12 cellular contexts compared by ENCODE assay signal in genomic region chr17:62809656-62810055, GRCh38.
"Had no signal": no experiment of that assay in that cellular context is flagged by ENCODE, and none has a peak within 500 bp of the region (broad histone marks: within the 10 kb centered on the region; RNA-seq: fewer than 3 reads in every experiment).

No MANE protein-coding gene starts in this region.

- H3K36me3 Mint-ChIP-seq: T-cell had no signal

- H3K27ac Mint-ChIP-seq: T-cell had no signal

- DNase-seq: activated CD4-positive, alpha-beta T cell treated with anti-CD3 and anti-CD28 coated beads for 48 hours; activated naive CD4-positive, alpha-beta T cell treated with anti-CD3 and anti-CD28 coated beads, Interleukin-2, amount 50 U/mL, for 16 hours; activated T-cell treated with anti-CD3 and anti-CD28 coated beads for 4 hours; amniotic stem cell; foreskin melanocyte; mesendoderm; retina; stimulated activated CD4-positive, alpha-beta T cell treated with anti-CD3 and anti-CD28 coated beads, Interleukin-15, amount 100 ng/mL, for 24 hours; stimulated activated CD4-positive, alpha-beta T cell treated with anti-CD3 and anti-CD28 coated beads, Interleukin-4, amount 100 ng/mL, for 4 hours; T-cell; upper lobe of right lung had no signal

- ATAC-seq: esophagus mucosa, T-cell, upper lobe of right lung had no signal

- H3K4me3 ChIP-seq: upper lobe of right lung had no signal
